In the genomic region with DNA sequence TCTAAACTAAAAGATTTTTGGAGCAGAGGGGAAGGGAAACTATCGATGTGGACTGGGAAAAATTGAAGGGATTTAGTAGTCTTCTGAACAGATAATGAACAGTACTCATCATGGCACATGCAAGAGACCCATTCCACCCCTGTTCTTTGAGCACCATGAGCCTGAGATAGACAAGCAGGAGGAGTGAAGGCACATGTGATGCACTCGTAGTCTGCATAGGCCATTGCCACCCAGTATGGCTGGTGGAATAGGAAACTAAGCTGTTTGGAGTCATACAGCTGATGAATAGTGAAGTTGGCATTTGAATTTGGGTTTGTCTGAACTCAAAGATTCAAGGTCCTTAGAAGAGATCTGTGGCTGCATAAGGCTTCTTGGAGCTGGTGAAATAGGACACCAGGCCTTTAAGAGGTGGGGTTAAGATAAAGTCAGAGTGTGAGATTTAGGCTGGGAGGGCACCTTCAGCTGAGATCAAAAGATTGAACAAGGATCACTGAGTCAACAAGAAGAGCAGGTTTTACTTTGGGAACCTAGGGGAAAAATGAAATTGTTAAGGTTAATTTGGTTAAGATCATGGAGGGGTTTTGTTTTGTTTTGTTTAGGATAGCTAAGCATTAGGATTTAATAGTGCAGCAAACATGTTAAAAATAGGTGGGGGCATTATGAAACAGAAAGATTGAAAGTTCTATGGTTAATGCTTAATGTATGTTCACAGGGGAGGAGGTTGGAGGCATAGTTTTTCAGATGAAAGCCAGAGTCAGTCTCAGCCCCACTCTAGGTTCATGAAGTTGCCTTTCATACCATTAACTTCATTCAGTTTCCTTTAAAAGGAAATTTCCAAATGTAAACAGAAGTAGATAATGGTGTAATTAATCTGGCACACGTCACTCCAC, we compare ENCODE assay signal across 9 cellular contexts.
DNase-seq lines count a peak whose midpoint lies in the region; ATAC-seq, FAIRE-seq and TF ChIP-seq lines count a peak whose summit lies in the region.
"Had no signal": no experiment of that assay in that cellular context is flagged by ENCODE, and none has a peak within 500 bp of the region (broad histone marks: within the 10 kb centered on the region; RNA-seq: fewer than 3 reads in every experiment).

No MANE protein-coding gene starts in this region.

- H3K4me1 ChIP-seq in small intestine (ENCODE audit: control insufficient read depth in 2 of 2, insufficient read depth in 1 of 2, low read depth in 1 of 2, low read length in 1 of 2): peaks cover 0 to 6% of the 10 kb centered on the region in 2 donors
- peaks cover 0 to 42% (median 24%) of the 10 kb centered on the region in 9 donors for H3K4me1 ChIP-seq in heart right ventricle

- peaks cover 63% of the 10 kb centered on the region for H3K4me1 Mint-ChIP-seq in activated CD8-positive, alpha-beta T cell treated with anti-CD3 and anti-CD28 coated beads for 36 hours (ENCODE audit: low read depth)
- H3K4me1 Mint-ChIP-seq in activated CD8-positive, alpha-beta T cell treated with anti-CD3 and anti-CD28 coated beads, Interleukin-2, amount 10 ng/mL, durations not matched to agents 7 days and 5 days (ENCODE audit: low read depth): peaks cover 31% of the 10 kb centered on the region
- peaks cover 40% of the 10 kb centered on the region for H3K4me1 Mint-ChIP-seq in T-helper 17 cell

- FAIRE-seq in small intestine (lab: Jason Lieb, UNC): no peak

- no peak overlapping the region for H3K27ac ChIP-seq in small intestine (ENCODE audit: low read depth in 1 of 2, low read length in 1 of 2)
- no peak overlapping the region for H3K27ac ChIP-seq in heart right ventricle

- WGBS in small intestine, 3 donors: 52 to 65% (median 65%) methylated on average over 3 of the region's 3 CpGs
- WGBS in heart right ventricle, 2 donors: 70 to 77% methylated on average over 3 of the region's 3 CpGs

- POLR2A ChIA-PET in activated CD8-positive, alpha-beta T cell treated with anti-CD3 and anti-CD28 coated beads for 36 hours (lab: Charles Lee): interaction anchor here (1.1 kb wide), 1 partner anchor 13 kb away, joined by 3 read pairs; no protein-coding TSS in a partner anchor
- POLR2A ChIA-PET in activated CD8-positive, alpha-beta T cell treated with anti-CD3 and anti-CD28 coated beads, Interleukin-2, amount 10 ng/mL, durations not matched to agents 7 days and 5 days (lab: Charles Lee): no interaction called here

- no peak for DNase-seq in activated CD8-positive, alpha-beta T cell treated with anti-CD3 and anti-CD28 coated beads for 36 hours
- DNase-seq in activated CD8-positive, alpha-beta T cell treated with anti-CD3 and anti-CD28 coated beads, Interleukin-2, amount 10 ng/mL, durations not matched to agents 7 days and 5 days: no peak
- DNase-seq in T-helper 17 cell (no peak), small intestine (peak; percentile 16), T-helper 1 cell (no peak), heart right ventricle (no peak)
- DNase-seq in activated CD4-positive, alpha-beta T cell treated with anti-CD3 and anti-CD28 coated beads for 48 hours: no peak

- no peaks in the 10 kb centered on the region for H3K9me3 Mint-ChIP-seq in activated CD8-positive, alpha-beta T cell treated with anti-CD3 and anti-CD28 coated beads for 36 hours
- H3K9me3 Mint-ChIP-seq in activated CD8-positive, alpha-beta T cell treated with anti-CD3 and anti-CD28 coated beads, Interleukin-2, amount 10 ng/mL, durations not matched to agents 7 days and 5 days (ENCODE audit: insufficient read depth): no peaks in the 10 kb centered on the region

- ATAC-seq in activated CD8-positive, alpha-beta T cell treated with anti-CD3 and anti-CD28 coated beads for 36 hours: peak; percentile 46
- no peak for ATAC-seq in activated CD8-positive, alpha-beta T cell treated with anti-CD3 and anti-CD28 coated beads, Interleukin-2, amount 10 ng/mL, durations not matched to agents 7 days and 5 days
- ATAC-seq in HG02763 (IDR thresholded peaks at IDR 0.05; ENCODE audit: unreplicated experiment) (peak; percentile 61), T-helper 17 cell (no peak), heart right ventricle (no peak)
- ATAC-seq: Panc1 had no signal

- no peaks in the 10 kb centered on the region for H3K36me3 ChIP-seq in small intestine (ENCODE audit: control insufficient read depth in 2 of 2, insufficient read depth in 2 of 2, low read length in 2 of 2)
- no peaks in the 10 kb centered on the region for H3K36me3 ChIP-seq in heart right ventricle

- no peak for TF ChIP-seq CTCF in activated CD8-positive, alpha-beta T cell treated with anti-CD3 and anti-CD28 coated beads for 36 hours (IDR thresholded peaks at IDR 0.05)
- no peak for TF ChIP-seq CTCF in heart right ventricle (IDR thresholded peaks at IDR 0.05)

- H3K27me3 Mint-ChIP-seq in activated CD8-positive, alpha-beta T cell treated with anti-CD3 and anti-CD28 coated beads for 36 hours: no peaks in the 10 kb centered on the region
- H3K27me3 Mint-ChIP-seq in activated CD8-positive, alpha-beta T cell treated with anti-CD3 and anti-CD28 coated beads, Interleukin-2, amount 10 ng/mL, durations not matched to agents 7 days and 5 days (ENCODE audit: low read depth): no peaks in the 10 kb centered on the region
- no peaks in the 10 kb centered on the region for H3K27me3 Mint-ChIP-seq in T-helper 17 cell

- H3K9me3 ChIP-seq in T-helper 17 cell (ENCODE audit: control insufficient read depth, low read length, poor library complexity, severe bottlenecking) (no peaks in the 10 kb centered on the region), small intestine (ENCODE audit: control insufficient read depth, low read depth) (no peaks in the 10 kb centered on the region), heart right ventricle (no peaks in the 10 kb centered on the region)

- intact Hi-C loops in activated CD8-positive, alpha-beta T cell treated with anti-CD3 and anti-CD28 coated beads for 36 hours (cut with micrococcal nuclease): no loop called here
- intact Hi-C loops in heart right ventricle (cut with DNase I): loop anchor here in 1 of 10 donors (2.0 kb wide), 1 partner anchor 27 kb away; no protein-coding TSS in a partner anchor

- peaks cover 8% of the 10 kb centered on the region for H3K36me3 Mint-ChIP-seq in activated CD8-positive, alpha-beta T cell treated with anti-CD3 and anti-CD28 coated beads for 36 hours (ENCODE audit: low read depth)
- peaks cover 10% of the 10 kb centered on the region for H3K36me3 Mint-ChIP-seq in activated CD8-positive, alpha-beta T cell treated with anti-CD3 and anti-CD28 coated beads, Interleukin-2, amount 10 ng/mL, durations not matched to agents 7 days and 5 days (ENCODE audit: low read depth)
- peaks cover 2% of the 10 kb centered on the region for H3K36me3 Mint-ChIP-seq in T-helper 17 cell (ENCODE audit: low read depth)

- H3K27me3 ChIP-seq in small intestine (ENCODE audit: control insufficient read depth in 2 of 2, insufficient read depth in 2 of 2, low read length in 2 of 2) (no peaks in the 10 kb centered on the region), heart right ventricle (no peaks in the 10 kb centered on the region)

- no peak overlapping the region for H3K4me3 ChIP-seq in small intestine (ENCODE audit: low read depth in 1 of 2, low read length in 2 of 2)
- H3K4me3 ChIP-seq in heart right ventricle: no peak overlapping the region

- H3K4me3 Mint-ChIP-seq in activated CD8-positive, alpha-beta T cell treated with anti-CD3 and anti-CD28 coated beads for 36 hours: no peak overlapping the region
- H3K4me3 Mint-ChIP-seq in activated CD8-positive, alpha-beta T cell treated with anti-CD3 and anti-CD28 coated beads, Interleukin-2, amount 10 ng/mL, durations not matched to agents 7 days and 5 days: no peak overlapping the region
- no peak overlapping the region for H3K4me3 Mint-ChIP-seq in T-helper 17 cell

- H3K27ac Mint-ChIP-seq in activated CD8-positive, alpha-beta T cell treated with anti-CD3 and anti-CD28 coated beads for 36 hours: peak overlapping the region; percentile 2
- H3K27ac Mint-ChIP-seq in activated CD8-positive, alpha-beta T cell treated with anti-CD3 and anti-CD28 coated beads, Interleukin-2, amount 10 ng/mL, durations not matched to agents 7 days and 5 days: no peak overlapping the region
- peak overlapping the region; percentile 51 for H3K27ac Mint-ChIP-seq in T-helper 17 cell

- CTCF ChIA-PET in activated CD8-positive, alpha-beta T cell treated with anti-CD3 and anti-CD28 coated beads for 36 hours (lab: Charles Lee): no interaction called here
- CTCF ChIA-PET in activated CD8-positive, alpha-beta T cell treated with anti-CD3 and anti-CD28 coated beads, Interleukin-2, amount 10 ng/mL, durations not matched to agents 7 days and 5 days (lab: Charles Lee): interaction anchor here (0.9 to 1.3 kb wide), 2 partner anchors 12 to 258 kb away, joined by 3 read pairs; no protein-coding TSS in a partner anchor

Comparison
In these comparisons a context has a peak if more than half of its experiments do, and no peak if none do; other contexts are left out.
1. ATAC-seq: peak in activated CD8-positive, alpha-beta T cell treated with anti-CD3 and anti-CD28 coated beads for 36 hours (single experiment) and HG02763 (single experiment); none in activated CD8-positive, alpha-beta T cell treated with anti-CD3 and anti-CD28 coated beads, Interleukin-2, amount 10 ng/mL, durations not matched to agents 7 days and 5 days (single experiment), T-helper 17 cell (single experiment) and heart right ventricle (0 of 8).